ENCODE assay signal across 19 cellular contexts in genomic region chr3:196962930-196963259, GRCh38.
"Had no signal": no experiment of that assay in that cellular context is flagged by ENCODE, and none has a peak within 500 bp of the region (broad histone marks: within the 10 kb centered on the region; RNA-seq: fewer than 3 reads in every experiment).

No MANE protein-coding gene starts in this region.

- H3K27me3 Mint-ChIP-seq: activated CD4-positive, alpha-beta memory T cell treated with anti-CD3 and anti-CD28 coated beads for 36 hours had no signal

- H3K4me3 Mint-ChIP-seq: activated CD4-positive, alpha-beta memory T cell treated with anti-CD3 and anti-CD28 coated beads for 36 hours; activated naive CD8-positive, alpha-beta T cell treated with anti-CD3 and anti-CD28 coated beads, Interleukin-2, amount 10 ng/mL, durations not matched to agents 7 days and 5 days; nephron; T-helper 2 cell treated with Interferon-gamma antibody and Interleukin-4, amounts not matched to agents 5 μg/mL and 100 μg/mL, for 36 hours; WTC11 had no signal

- H3K4me1 Mint-ChIP-seq: nephron had no signal

- H3K36me3 Mint-ChIP-seq: activated CD4-positive, alpha-beta memory T cell treated with anti-CD3 and anti-CD28 coated beads for 36 hours; WTC11 had no signal

- H3K27ac Mint-ChIP-seq: activated CD4-positive, alpha-beta memory T cell treated with anti-CD3 and anti-CD28 coated beads for 36 hours; activated naive CD8-positive, alpha-beta T cell treated with anti-CD3 and anti-CD28 coated beads, Interleukin-2, amount 10 ng/mL, durations not matched to agents 7 days and 5 days; activated T-helper 2 cell treated with anti-CD3 and anti-CD28 coated beads, Interferon-gamma antibody, Interleukin-2, Interleukin-4, amounts not matched to agents 10 μg/mL and 5 μg/mL and 100 μg/mL, durations not matched to agents 14 hours and 24 hours and 36 hours; T-helper 2 cell treated with Interferon-gamma antibody and Interleukin-4, amounts not matched to agents 5 μg/mL and 100 μg/mL, for 36 hours; WTC11 had no signal

- H3K4me3 ChIP-seq: cardiac muscle cell, lower lobe of right lung, stomach, upper lobe of left lung had no signal

- H3K27ac ChIP-seq: cardiac muscle cell, lower lobe of right lung, upper lobe of left lung had no signal

- H3K36me3 ChIP-seq: cardiac muscle cell, upper lobe of left lung had no signal

- H3K27me3 ChIP-seq: stomach, upper lobe of left lung had no signal

- ATAC-seq: lower lobe of right lung, WTC11 had no signal

- FAIRE-seq: TTC549 had no signal

- DNase-seq: activated CD4-positive, alpha-beta memory T cell treated with anti-CD3 and anti-CD28 coated beads for 36 hours; activated CD4-positive, alpha-beta T cell treated with anti-CD3 and anti-CD28 coated beads for 4 hours; activated naive CD4-positive, alpha-beta T cell treated with Interleukin-2 at 50 U/mL for 16 hours; activated naive CD8-positive, alpha-beta T cell treated with anti-CD3 and anti-CD28 coated beads, Interleukin-2, amount 10 ng/mL, durations not matched to agents 7 days and 5 days; activated T-cell treated with anti-CD3 and anti-CD28 coated beads, Interleukin-2, amount 50 U/mL, for 1 hour; amygdala; hypothalamus; lower lobe of right lung; nucleus accumbens; retina; stimulated activated CD4-positive, alpha-beta T cell treated with anti-CD3 and anti-CD28 coated beads, Interleukin-2, amount 100 ng/mL, for 24 hours; stomach; upper lobe of left lung had no signal

- H3K9me3 ChIP-seq: lower lobe of right lung, stomach, upper lobe of left lung had no signal

- H3K9me3 Mint-ChIP-seq: activated naive CD8-positive, alpha-beta T cell treated with anti-CD3 and anti-CD28 coated beads, Interleukin-2, amount 10 ng/mL, durations not matched to agents 7 days and 5 days; nephron; T-helper 2 cell treated with Interferon-gamma antibody and Interleukin-4, amounts not matched to agents 5 μg/mL and 100 μg/mL, for 36 hours; WTC11 had no signal
